Comparison of ENCODE assay signal across 12 cellular contexts in the genomic region with DNA sequence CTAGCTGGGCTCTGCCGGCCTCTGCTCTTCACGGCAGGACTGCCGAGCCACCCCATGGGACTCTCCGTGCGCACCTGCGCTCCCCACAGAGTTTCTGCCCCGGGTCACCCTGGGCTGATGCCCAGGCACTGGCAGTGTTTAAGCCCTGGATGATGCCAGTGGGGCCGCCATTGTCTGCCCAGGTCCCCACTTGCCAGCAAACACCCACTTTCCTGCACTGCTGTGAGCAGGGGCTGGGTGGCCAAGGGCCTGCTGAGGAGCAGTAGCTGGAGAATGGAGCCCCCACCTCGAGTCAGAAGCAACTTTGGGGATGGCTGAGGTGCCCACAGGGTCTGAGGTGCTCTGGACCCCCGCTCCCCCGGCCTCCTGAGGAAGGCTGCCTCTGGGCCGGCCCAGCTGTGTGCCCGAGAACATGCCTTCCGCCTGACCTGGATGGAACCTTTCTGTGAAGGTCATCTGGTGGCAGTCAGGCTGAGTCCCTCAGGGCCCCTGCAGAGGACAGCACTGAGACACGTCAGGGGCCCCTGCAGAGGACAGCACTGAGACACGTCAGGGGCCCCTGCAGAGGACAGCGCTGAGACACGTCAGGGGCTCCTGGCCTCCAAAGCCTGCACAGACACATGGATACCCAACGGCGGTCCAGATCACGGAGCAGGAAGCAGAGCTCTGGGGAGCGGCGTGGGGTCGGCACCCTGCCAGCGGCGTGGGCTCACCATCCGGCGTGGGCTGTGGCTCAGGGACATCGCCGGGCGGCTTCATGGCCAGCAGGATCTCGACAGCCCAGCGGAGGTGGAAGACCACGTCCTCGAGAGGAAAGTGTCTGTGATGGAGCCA.
"Had no signal": no experiment of that assay in that cellular context is flagged by ENCODE, and none has a peak within 500 bp of the region (broad histone marks: within the 10 kb centered on the region; RNA-seq: fewer than 3 reads in every experiment).

No MANE protein-coding gene starts in this region.

- H3K36me3 ChIP-seq: ovary, transverse colon had no signal

- H3K4me1 Mint-ChIP-seq: activated naive CD4-positive, alpha-beta T cell treated with anti-CD3 and anti-CD28 coated beads, Interleukin-2, amount 50 U/mL, for 24 hours; memory B cell had no signal

- H3K9me3 Mint-ChIP-seq: activated CD4-positive, alpha-beta memory T cell treated with anti-CD3 and anti-CD28 coated beads for 36 hours; activated naive CD4-positive, alpha-beta T cell treated with anti-CD3 and anti-CD28 coated beads, Interleukin-2, amount 50 U/mL, for 24 hours had no signal

- H3K27me3 ChIP-seq: ovary had no signal

- DNase-seq: activated CD4-positive, alpha-beta memory T cell treated with anti-CD3 and anti-CD28 coated beads for 36 hours; amniotic stem cell; cerebellar nuclear complex; dermis blood vessel endothelial cell; erythroblast; hippocampal formation; small intestine; transverse colon had no signal

- H3K27ac ChIP-seq: ovary, transverse colon had no signal

- H3K27ac Mint-ChIP-seq: activated CD4-positive, alpha-beta memory T cell treated with anti-CD3 and anti-CD28 coated beads for 36 hours; activated naive CD4-positive, alpha-beta T cell treated with anti-CD3 and anti-CD28 coated beads, Interleukin-2, amount 50 U/mL, for 24 hours; brain; memory B cell had no signal

- H3K9me3 ChIP-seq: ovary, transverse colon had no signal

- H3K4me3 ChIP-seq: ovary, transverse colon had no signal

- H3K36me3 Mint-ChIP-seq: activated CD4-positive, alpha-beta memory T cell treated with anti-CD3 and anti-CD28 coated beads for 36 hours; activated naive CD4-positive, alpha-beta T cell treated with anti-CD3 and anti-CD28 coated beads, Interleukin-2, amount 50 U/mL, for 24 hours had no signal

- H3K4me3 Mint-ChIP-seq: activated CD4-positive, alpha-beta memory T cell treated with anti-CD3 and anti-CD28 coated beads for 36 hours; activated naive CD4-positive, alpha-beta T cell treated with anti-CD3 and anti-CD28 coated beads, Interleukin-2, amount 50 U/mL, for 24 hours; brain; memory B cell had no signal
